ENCODE assay signal across 8 cellular contexts in the genomic region with DNA sequence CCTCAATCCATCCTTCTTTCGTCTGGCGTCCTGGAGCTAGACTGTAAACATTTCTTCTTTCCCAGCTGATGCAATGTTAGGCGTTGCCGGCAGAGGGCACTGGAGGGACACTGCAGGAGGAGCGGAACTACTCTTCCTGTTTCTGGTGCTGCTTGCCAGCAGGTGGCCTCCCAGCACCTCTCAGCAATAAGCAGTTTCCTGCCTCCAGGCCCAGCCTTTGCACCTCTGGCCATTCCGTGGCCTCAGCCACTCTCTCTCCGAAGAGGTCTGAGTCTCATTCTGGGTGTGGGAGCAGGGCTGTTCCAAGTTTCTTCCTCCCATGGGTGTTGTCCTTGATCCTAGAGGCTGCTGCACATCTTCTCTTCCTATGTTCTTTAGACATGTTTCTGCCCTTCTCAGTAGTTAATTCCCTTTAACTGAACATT. TPM values are rescaled to one million over a fixed set of nuclear protein-coding genes. Genes with fewer than 3 reads are reported as not detected.
DNase-seq lines count a peak whose midpoint lies in the region; ATAC-seq and TF ChIP-seq lines count a peak whose summit lies in the region.

No MANE protein-coding gene starts in this region.

- H3K9me3 ChIP-seq in BLaER1 treated with 17β-estradiol and CSF1 and Interleukin-3, amounts not matched to agents 10 nM and 100 nM (replicated peaks in 1 of 11), result peaks cover 11 to 16% (median 12%) of the 10 kb centered on the region in 11 experiments
- peaks cover 0 to 5% of the 10 kb centered on the region in 2 donors for H3K9me3 ChIP-seq in lung (ENCODE audit: control insufficient read depth in 2 of 2, insufficient read depth in 1 of 2, low read length in 1 of 2)

- H3K4me2 ChIP-seq in BLaER1 treated with 17β-estradiol and CSF1 and Interleukin-3, amounts not matched to agents 10 nM and 100 nM, result peak overlapping the region in 10 of 11 experiments; percentile 7 to 50 (median 34); a peak in 15 of 22 replicates

- DNase-seq in HK-2 (ENCODE audit: unreplicated experiment), result peak; percentile 81
- peak; percentile 90 for DNase-seq in NCI-H82 (lab: John Stamatoyannopoulos, UW)
- DNase-seq in activated CD4-positive, alpha-beta T cell treated with anti-CD3 and anti-CD28 coated beads, Interleukin-2, amount 50 U/mL, for 4 hours, result peak; percentile 79 to 82
- peak; percentile 73 to 92 (median 86) for DNase-seq in dorsolateral prefrontal cortex
- DNase-seq in lung (ENCODE audit: low spot score), result peak; percentile 89
- DNase-seq in stimulated activated CD8-positive, alpha-beta memory T cell treated with anti-CD3 and anti-CD28 coated beads, Interleukin-15, amount 100 ng/mL, for 1 hour (ENCODE audit: low read depth), result peak; percentile 73

- H3K27ac ChIP-seq in BLaER1 treated with 17β-estradiol and CSF1 and Interleukin-3, amounts not matched to agents 10 nM and 100 nM, result peak overlapping the region in 2 of 11 experiments; percentile 9 to 11; a peak in 2 of 22 replicates
- no peak overlapping the region for H3K27ac ChIP-seq in dorsolateral prefrontal cortex
- H3K27ac ChIP-seq in lung (ENCODE audit: low read depth in 1 of 2, low read length in 1 of 2), result no peak overlapping the region

- peaks cover 0 to 33% (median 19%) of the 10 kb centered on the region in 10 experiments; a peak in 16 of 20 replicates for H3K4me1 ChIP-seq in BLaER1 treated with 17β-estradiol and CSF1 and Interleukin-3, amounts not matched to agents 10 nM and 100 nM
- peaks cover 0 to under 1% of the 10 kb centered on the region in 2 donors for H3K4me1 ChIP-seq in lung (ENCODE audit: control insufficient read depth in 2 of 2, insufficient read depth in 2 of 2, low read length in 2 of 2)

- no peak overlapping the region for H3K4me3 ChIP-seq in BLaER1 treated with 17β-estradiol and CSF1 and Interleukin-3, amounts not matched to agents 10 nM and 100 nM
- H3K4me3 ChIP-seq in dorsolateral prefrontal cortex (peak overlapping the region in 2 of 59 donors; percentile 20 to 30), lung (no peak overlapping the region)

- TF ChIP-seq CTCF in dorsolateral prefrontal cortex (IDR thresholded peaks at IDR 0.05 in 54 of 56, conservative IDR thresholded peaks at IDR 0.05 in 2 of 56; ENCODE audit: low read depth in 1 of 56, partially characterized antibody in 56 of 56), result peak; percentile 81 to 100 (median 99)
- TF ChIP-seq CTCF in lung (IDR thresholded peaks at IDR 0.05; ENCODE audit: control extremely low read depth, extremely low read depth), result peak; percentile 99

- H3K36me3 ChIP-seq in BLaER1 treated with 17β-estradiol and CSF1 and Interleukin-3, amounts not matched to agents 10 nM and 100 nM, result peaks cover 0 to 5% (median 0%) of the 10 kb centered on the region in 11 experiments; a peak in 2 of 22 replicates
- no peaks in the 10 kb centered on the region for H3K36me3 ChIP-seq in lung (ENCODE audit: control insufficient read depth in 2 of 2, insufficient read depth in 2 of 2, low read length in 2 of 2)

- no peak overlapping the region; a peak in 1 of 22 replicates for H3K9ac ChIP-seq in BLaER1 treated with 17β-estradiol and CSF1 and Interleukin-3, amounts not matched to agents 10 nM and 100 nM

- WGBS in lung, 2 donors, result 1% methylated on average over 7 of the region's 7 CpGs

- intact Hi-C loops in dorsolateral prefrontal cortex (cut with DNase I), result loop anchor here (5.0 to 10.0 kb wide), 3 partner anchors 59 to 557 kb away; partner anchors contain the start of gene KIF26A (in 1 of the 2)

- peak; percentile 95 for ATAC-seq in GM19351 (IDR thresholded peaks at IDR 0.05; ENCODE audit: unreplicated experiment)
- peak; percentile 92 for ATAC-seq in lung (ENCODE audit: insufficient read depth, low FRiP score)

- H4K20me1 ChIP-seq in BLaER1 treated with 17β-estradiol and CSF1 and Interleukin-3, amounts not matched to agents 10 nM and 100 nM, result no peaks in the 10 kb centered on the region; a peak in 1 of 22 replicates

- no peaks in the 10 kb centered on the region for H3K27me3 ChIP-seq in BLaER1 treated with 17β-estradiol and CSF1 and Interleukin-3, amounts not matched to agents 10 nM and 100 nM
- H3K27me3 ChIP-seq in dorsolateral prefrontal cortex, result peaks cover 0 to 9% (median 0%) of the 10 kb centered on the region in 45 donors
- no peaks in the 10 kb centered on the region for H3K27me3 ChIP-seq in lung (ENCODE audit: control insufficient read depth, insufficient read depth)

RNA-seq across cellular contexts. Expression of gene ASPG, which starts 7.5 kb away (rescaled TPM):
- total RNA-seq in dorsolateral prefrontal cortex, result 1 to 10 TPM in 43 of 120 experiments, under 1 TPM in 76, not detected in 1; 0.11 to 3.8 (median 0.84) TPM
- total RNA-seq in lung, result 1 to 10 TPM; 4.3 to 4.7 TPM
- 1 to 10 TPM in 1 of 2 donors, under 1 TPM in 1; 0.73 to 1.8 TPM for polyA plus RNA-seq in lung
